ENCODE assay signal across 2 cellular contexts in genomic region chr1:101389547-101389929, GRCh38.
TF ChIP-seq lines count a peak whose summit lies in the region.

No MANE protein-coding gene starts in this region.

TF ChIP-seq in GM12878, 131 proteins besides CTCF, POLR2A, EP300 and RAD21 (continued from another document and continues in another):
- no peak for TF ChIP-seq ELK1 (IDR thresholded peaks at IDR 0.05; ENCODE audit: low read depth, low read length)
- TF ChIP-seq NR2C1 (IDR thresholded peaks at IDR 0.05): no peak
- TF ChIP-seq, protein P1, sequence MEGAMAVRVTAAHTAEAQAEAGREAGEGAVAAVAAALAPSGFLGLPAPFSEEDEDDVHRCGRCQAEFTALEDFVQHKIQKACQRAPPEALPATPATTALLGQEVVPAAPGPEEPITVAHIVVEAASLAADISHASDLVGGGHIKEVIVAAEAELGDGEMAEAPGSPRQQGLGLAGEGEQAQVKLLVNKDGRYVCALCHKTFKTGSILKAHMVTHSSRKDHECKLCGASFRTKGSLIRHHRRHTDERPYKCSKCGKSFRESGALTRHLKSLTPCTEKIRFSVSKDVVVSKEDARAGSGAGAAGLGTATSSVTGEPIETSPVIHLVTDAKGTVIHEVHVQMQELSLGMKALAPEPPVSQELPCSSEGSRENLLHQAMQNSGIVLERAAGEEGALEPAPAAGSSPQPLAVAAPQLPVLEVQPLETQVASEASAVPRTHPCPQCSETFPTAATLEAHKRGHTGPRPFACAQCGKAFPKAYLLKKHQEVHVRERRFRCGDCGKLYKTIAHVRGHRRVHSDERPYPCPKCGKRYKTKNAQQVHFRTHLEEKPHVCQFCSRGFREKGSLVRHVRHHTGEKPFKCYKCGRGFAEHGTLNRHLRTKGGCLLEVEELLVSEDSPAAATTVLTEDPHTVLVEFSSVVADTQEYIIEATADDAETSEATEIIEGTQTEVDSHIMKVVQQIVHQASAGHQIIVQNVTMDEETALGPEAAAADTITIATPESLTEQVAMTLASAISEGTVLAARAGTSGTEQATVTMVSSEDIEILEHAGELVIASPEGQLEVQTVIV (IDR thresholded peaks at IDR 0.05; ENCODE audit: borderline replicate concordance, partially characterized antibody): no peak
- no peak for TF ChIP-seq CHD2 (IDR thresholded peaks at IDR 0.05; ENCODE audit: borderline replicate concordance, low read depth, low read length)
- 0 out of 2 replicates have a peak, but pooled peaks have one; percentile 5 for TF ChIP-seq MTA2 (IDR thresholded peaks at IDR 0.05; ENCODE audit: low read depth)
- 0 out of 2 replicates have a peak, but pooled peaks have one; percentile 12 for TF ChIP-seq YY1 (IDR thresholded peaks at IDR 0.05; ENCODE audit: low read depth, low read length)
- no peak for TF ChIP-seq ASH2L (IDR thresholded peaks at IDR 0.05; ENCODE audit: borderline replicate concordance, low read depth)
- TF ChIP-seq SMARCA5 (IDR thresholded peaks at IDR 0.05): no peak
- TF ChIP-seq MEF2B (IDR thresholded peaks at IDR 0.05; ENCODE audit: partially characterized antibody, poor library complexity, severe bottlenecking): no peak
- TF ChIP-seq NR2F1 (conservative IDR thresholded peaks at IDR 0.05): 0 out of 2 replicates have a peak, but pooled peaks have one; percentile 2
- no peak for TF ChIP-seq MAX (IDR thresholded peaks at IDR 0.05; ENCODE audit: low read depth, low read length)
- no peak for TF ChIP-seq SMAD5 (IDR thresholded peaks at IDR 0.05; ENCODE audit: low read depth)
- TF ChIP-seq GATAD2B (conservative IDR thresholded peaks at IDR 0.05; ENCODE audit: low read depth): no peak
- TF ChIP-seq SIN3A (IDR thresholded peaks at IDR 0.05; ENCODE audit: low read depth, low read length): no peak
- TF ChIP-seq ZNF217 (IDR thresholded peaks at IDR 0.05): 0 out of 2 replicates have a peak, but pooled peaks have one; percentile 52
- 0 out of 2 replicates have a peak, but pooled peaks have one; percentile 48 for TF ChIP-seq PRDM15 (CRISPR knock-in tag; IDR thresholded peaks at IDR 0.05)
- no peak for TF ChIP-seq ZNF274 (IDR thresholded peaks at IDR 0.05; ENCODE audit: insufficient read depth, insufficient read length)
- TF ChIP-seq CBFB (IDR thresholded peaks at IDR 0.05; ENCODE audit: low read depth): no peak

TF ChIP-seq in HepG2, 621 proteins besides CTCF, POLR2A, EP300 and RAD21 (continued from another document):
- TF ChIP-seq ARID4A (CRISPR knock-in tag; IDR thresholded peaks at IDR 0.05; ENCODE audit: borderline replicate concordance) (no peak), USF2 (IDR thresholded peaks at IDR 0.05; ENCODE audit: low read depth, low read length) (no peak), USF2 (CRISPR knock-in tag; IDR thresholded peaks at IDR 0.05; ENCODE audit: borderline replicate concordance) (no peak), FOXJ3 (CRISPR knock-in tag; IDR thresholded peaks at IDR 0.05; ENCODE audit: borderline replicate concordance) (no peak), FLYWCH1 (CRISPR knock-in tag; IDR thresholded peaks at IDR 0.05) (no peak), ZNF205 (CRISPR knock-in tag; IDR thresholded peaks at IDR 0.05) (no peak), KDM5A (IDR thresholded peaks at IDR 0.05; ENCODE audit: borderline replicate concordance, low read length) (no peak), ETV6 (CRISPR knock-in tag; conservative IDR thresholded peaks at IDR 0.05) (no peak), ZNF672 (CRISPR knock-in tag; IDR thresholded peaks at IDR 0.05) (no peak), MTA3 (CRISPR knock-in tag; IDR thresholded peaks at IDR 0.05) (no peak), ZFP36 (IDR thresholded peaks at IDR 0.05; ENCODE audit: borderline replicate concordance, low read depth, low read length, partially characterized antibody) (no peak), SAP130 (CRISPR knock-in tag; IDR thresholded peaks at IDR 0.05; ENCODE audit: low read depth) (no peak)
